Comparison of ENCODE assay signal across 8 cellular contexts in the genomic region with DNA sequence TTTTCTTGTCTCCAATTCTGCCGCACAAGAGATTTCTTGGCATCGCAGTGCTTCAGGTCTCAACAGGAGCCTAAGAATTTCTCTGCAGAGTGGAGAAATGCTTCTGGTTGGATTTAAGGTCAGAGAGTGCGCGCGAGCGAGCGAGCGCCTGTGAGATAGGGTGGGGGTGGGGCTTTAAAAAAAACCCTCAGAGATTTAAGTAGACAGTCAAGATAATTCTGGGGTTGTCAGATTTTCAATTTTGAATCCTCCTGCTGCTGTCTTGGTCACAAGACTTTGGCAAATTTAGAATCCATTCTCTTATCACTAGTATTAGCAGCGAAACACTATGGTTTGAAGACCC. TPM values are rescaled to one million over a fixed set of nuclear protein-coding genes. Genes with fewer than 3 reads are reported as not detected.
A peak's percentile ranks its signal among the peaks of the same experiment; 100 is the strongest.
DNase-seq lines count a peak whose midpoint lies in the region; ATAC-seq and TF ChIP-seq lines count a peak whose summit lies in the region.

No MANE protein-coding gene starts in this region.

- peak overlapping the region; percentile 76 to 95 (median 90) for H3K4me3 ChIP-seq in esophagus squamous epithelium

- H3K36me3 Mint-ChIP-seq in nephron progenitor cell (ENCODE audit: low read depth), result no peaks in the 10 kb centered on the region

- peaks cover 37% of the 10 kb centered on the region for H3K4me1 Mint-ChIP-seq in nephron progenitor cell

- TF ChIP-seq CTCF in esophagus squamous epithelium (IDR thresholded peaks at IDR 0.05) (no peak), nephron progenitor cell (IDR thresholded peaks at IDR 0.05) (no peak)

- DNase-seq in DMS53 (lab: John Stamatoyannopoulos, UW) (peak; percentile 60), DMS53 treated with DMSO at 0.1 percent for 48 hours (lab: John Stamatoyannopoulos, UW; ENCODE audit: unreplicated experiment) (no peak), SK-N-DZ (ENCODE audit: low spot score) (peak; percentile 49), esophagus squamous epithelium (lab: John Stamatoyannopoulos, UW) (no peak), nephron progenitor cell (peak; percentile 15), DMS153 (lab: John Stamatoyannopoulos, UW) (no peak), NCI-H128 (lab: John Stamatoyannopoulos, UW; ENCODE audit: unreplicated experiment) (no peak)

- intact Hi-C loops in esophagus squamous epithelium (cut with DNase I), result no loop called here

- H3K27me3 ChIP-seq in esophagus squamous epithelium, result no peaks in the 10 kb centered on the region

- H3K27ac ChIP-seq in esophagus squamous epithelium, result peak overlapping the region; percentile 93 to 98 (median 96)

- no peak overlapping the region for H3K27ac Mint-ChIP-seq in nephron progenitor cell

- no peaks in the 10 kb centered on the region for H3K9me3 ChIP-seq in esophagus squamous epithelium

- H3K4me1 ChIP-seq in esophagus squamous epithelium, result peaks cover 7 to 82% (median 18%) of the 10 kb centered on the region in 3 donors

- ATAC-seq in GM18505 (IDR thresholded peaks at IDR 0.05; ENCODE audit: unreplicated experiment), result no peak

- H3K36me3 ChIP-seq in esophagus squamous epithelium, result no peaks in the 10 kb centered on the region

- 14 to 20% methylated on average over 9 of the region's 9 CpGs for WGBS in esophagus squamous epithelium, 2 donors

- no peak for TF ChIP-seq POLR2A in esophagus squamous epithelium (IDR thresholded peaks at IDR 0.05)
- TF ChIP-seq POLR2A in GM18505 (IDR thresholded peaks at IDR 0.05; ENCODE audit: borderline replicate concordance, extremely low read depth, insufficient read depth, insufficient read length), result no peak

- no peaks in the 10 kb centered on the region for H3K9me3 Mint-ChIP-seq in nephron progenitor cell

- peak overlapping the region; percentile 88 for H3K4me3 Mint-ChIP-seq in nephron progenitor cell

- peaks cover 67% of the 10 kb centered on the region for H3K27me3 Mint-ChIP-seq in nephron progenitor cell (ENCODE audit: low read depth, poor library complexity)

RNA-seq across cellular contexts. Expression of a gene that starts 49.7 kb away (rescaled TPM):
- polyA plus RNA-seq in SK-N-DZ (2014; cell fraction: cytosol; rRNA removed), result 1.2 TPM in 2 replicates
- 0.88 and 1.6 TPM in 2 replicates for polyA plus RNA-seq in SK-N-DZ (2014; cell fraction: nucleus; rRNA removed)
- 1 to 10 TPM; 5.5 to 8.8 (median 7.3) TPM for total RNA-seq in esophagus squamous epithelium

RNA-seq across cellular contexts. Expression of a gene that starts 49.8 kb away (rescaled TPM):
- 24.4 and 25.7 TPM in 2 replicates for polyA plus RNA-seq in SK-N-DZ (2014; cell fraction: cytosol; rRNA removed)
- 34.4 and 42.5 TPM in 2 replicates for polyA plus RNA-seq in SK-N-DZ (2014; cell fraction: nucleus; rRNA removed)
- 10 to 100 TPM; 17.6 to 29.9 (median 27.0) TPM for total RNA-seq in esophagus squamous epithelium

Comparison
In these comparisons a context has a peak if more than half of its experiments do, and no peak if none do; other contexts are left out.
1. DNase-seq: peak in DMS53 (single experiment), SK-N-DZ (single experiment) and nephron progenitor cell (single experiment); none in DMS53 treated with DMSO at 0.1 percent for 48 hours (single experiment), esophagus squamous epithelium (single experiment), DMS153 (single experiment) and NCI-H128 (single experiment).